In the genomic region with DNA sequence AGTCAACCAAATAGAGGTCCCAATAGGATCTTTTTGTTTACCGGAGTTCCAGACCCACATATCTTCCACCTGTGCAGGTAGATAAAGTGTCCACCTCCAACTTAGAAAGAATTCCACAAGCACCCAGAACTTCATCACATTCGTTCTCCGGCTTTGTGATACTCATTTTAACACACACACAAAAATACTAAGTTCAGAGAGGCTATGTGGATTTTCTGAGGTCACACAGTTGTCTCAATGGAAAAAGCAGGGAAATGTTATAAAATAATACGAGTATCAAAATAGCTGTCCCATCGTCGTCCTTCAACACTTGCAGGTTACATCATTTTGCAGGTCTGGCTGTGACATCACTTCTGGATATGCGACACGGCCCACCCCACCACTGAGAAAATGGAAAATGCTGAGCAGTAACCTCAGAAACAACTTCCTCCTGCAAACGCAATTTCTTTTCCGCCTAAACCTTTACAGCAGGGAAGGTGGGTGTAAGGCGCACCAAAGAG, we compare ENCODE assay signal across 8 cellular contexts.
A peak's percentile ranks its signal among the peaks of the same experiment; 100 is the strongest.
DNase-seq lines count a peak whose midpoint lies in the region; ATAC-seq and TF ChIP-seq lines count a peak whose summit lies in the region.

No MANE protein-coding gene starts in this region.

- H3K4me3 Mint-ChIP-seq in activated naive CD8-positive, alpha-beta T cell, result peak overlapping the region; percentile 66

- DNase-seq in GM10248 (ENCODE audit: extremely low spot score) (peak; percentile 13), kidney tubule cell (ENCODE audit: low spot score) (no peak), HUDEP-2 (lab: John Stamatoyannopoulos, UW; ENCODE audit: unreplicated experiment in 76 of 76) (no peak), A172 (ENCODE audit: low spot score) (no peak)
- DNase-seq in stimulated activated naive CD8-positive, alpha-beta T cell treated with anti-CD3 and anti-CD28 coated beads, Interleukin-15, Interleukin-2, amounts not matched to agents 100 U/mL and 50 U/mL, for 24 hours, result peak; percentile 32

- H3K4me3 ChIP-seq in iPS-11a (ENCODE audit: low read depth, low read length), result peak overlapping the region; percentile 45

- POLR2A ChIA-PET in GM10248 (lab: Yijun Ruan, JAX), result no interaction called here

- CTCF ChIA-PET in GM10248 (lab: Yijun Ruan, JAX), result interaction anchor here (1.0 to 1.4 kb wide), 2 partner anchors 8 to 28 kb away, joined by 3 to 4 read pairs; no protein-coding TSS in a partner anchor

- peaks cover 35% of the 10 kb centered on the region for H3K4me1 Mint-ChIP-seq in activated naive CD8-positive, alpha-beta T cell (ENCODE audit: low read depth)

- no peak for TF ChIP-seq CTCF in GM10248 (IDR thresholded peaks at IDR 0.05; ENCODE audit: control extremely low read depth, extremely low read depth, low read depth, missing control alignments)

- H3K9me3 Mint-ChIP-seq in activated naive CD8-positive, alpha-beta T cell (ENCODE audit: low read depth), result no peaks in the 10 kb centered on the region

- no peaks in the 10 kb centered on the region for H3K36me3 Mint-ChIP-seq in activated naive CD8-positive, alpha-beta T cell

- no peak overlapping the region for H3K27ac Mint-ChIP-seq in activated naive CD8-positive, alpha-beta T cell

- H3K27me3 Mint-ChIP-seq in activated naive CD8-positive, alpha-beta T cell, result peaks cover 39% of the 10 kb centered on the region

- peak; percentile 13 for ATAC-seq in HG02981 (IDR thresholded peaks at IDR 0.05; ENCODE audit: unreplicated experiment)
- peak; percentile 39 for ATAC-seq in stimulated activated naive CD8-positive, alpha-beta T cell treated with anti-CD3 and anti-CD28 coated beads, Interleukin-15, Interleukin-2, amounts not matched to agents 100 U/mL and 50 U/mL, for 24 hours

Comparison
In these comparisons a context has a peak if more than half of its experiments do, and no peak if none do; other contexts are left out.
1. DNase-seq: peak in GM10248 (single experiment) and stimulated activated naive CD8-positive, alpha-beta T cell treated with anti-CD3 and anti-CD28 coated beads, Interleukin-15, Interleukin-2, amounts not matched to agents 100 U/mL and 50 U/mL, for 24 hours (single experiment); none in kidney tubule cell (single experiment), HUDEP-2 (0 of 76) and A172 (single experiment).